8 cellular contexts compared by ENCODE assay signal in the genomic region with DNA sequence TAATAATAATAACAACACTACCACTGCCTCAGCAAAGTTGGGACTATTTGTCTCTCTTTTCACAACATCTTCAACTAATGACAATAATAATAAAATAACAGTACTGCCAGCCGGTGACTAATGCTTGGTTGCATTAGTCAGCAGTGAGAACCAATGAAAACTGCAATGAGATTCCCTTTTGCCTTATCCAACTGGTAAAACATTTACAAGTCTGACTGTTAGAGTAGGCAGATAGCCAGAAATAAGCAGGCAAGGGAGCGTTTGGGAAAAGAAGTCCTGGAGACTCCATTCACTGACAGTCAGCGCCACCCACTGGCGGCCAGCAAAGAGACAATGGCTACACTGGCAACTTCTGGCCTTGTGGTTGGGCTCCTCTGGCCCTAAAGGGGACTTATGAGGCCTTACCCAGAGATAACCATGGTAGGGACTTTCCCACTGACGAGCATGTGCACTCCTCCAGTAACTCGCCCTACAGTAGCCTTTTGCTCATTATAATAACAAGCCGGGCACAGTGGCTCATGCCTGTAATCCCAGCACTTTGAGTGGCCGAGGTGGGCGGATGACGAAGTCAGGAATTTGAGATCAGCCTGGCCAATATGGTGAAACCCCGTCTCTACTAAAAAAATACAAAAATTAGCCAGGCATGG. TPM values are rescaled to one million over a fixed set of nuclear protein-coding genes. Genes with fewer than 3 reads are reported as not detected.
DNase-seq lines count a peak whose midpoint lies in the region; ATAC-seq and TF ChIP-seq lines count a peak whose summit lies in the region.

No MANE protein-coding gene starts in this region.

- H3K9me2 ChIP-seq in DOHH2 (replicated peaks; ENCODE audit: control insufficient read depth, low read length): no peaks in the 10 kb centered on the region

- peaks cover 11% of the 10 kb centered on the region for H4K20me1 ChIP-seq in DOHH2 (ENCODE audit: control insufficient read depth, insufficient read depth, low read depth, low read length)

- no peak for TF ChIP-seq EP300 in sigmoid colon (IDR thresholded peaks at IDR 0.05)

- TF ChIP-seq CTCF in DOHH2 (IDR thresholded peaks at IDR 0.05; ENCODE audit: low read depth, low read length, poor library complexity, severe bottlenecking) (peak; percentile 83), ascending aorta (IDR thresholded peaks at IDR 0.05) (peak; percentile 60 to 66 (median 62)), sigmoid colon (IDR thresholded peaks at IDR 0.05) (peak in 3 of 4 experiments; percentile 47 to 50 (median 49))

- WGBS in sigmoid colon, 2 donors: 21 to 51% methylated on average over 11 of the region's 11 CpGs

- H3K27me3 ChIP-seq in DOHH2 (ENCODE audit: control insufficient read depth, low read length): no peaks in the 10 kb centered on the region
- no peaks in the 10 kb centered on the region for H3K27me3 ChIP-seq in ascending aorta
- no peaks in the 10 kb centered on the region for H3K27me3 ChIP-seq in sigmoid colon

- H3K27ac ChIP-seq in DOHH2 (ENCODE audit: low read depth, low read length): no peak overlapping the region
- H3K27ac ChIP-seq in ascending aorta: peak overlapping the region; percentile 62 to 76
- peak overlapping the region in 3 of 4 donors; percentile 17 to 66 (median 38) for H3K27ac ChIP-seq in sigmoid colon

- H3F3A ChIP-seq in DOHH2 (ENCODE audit: control insufficient read depth, insufficient read depth): peaks cover 2% of the 10 kb centered on the region; the same call in 1 of the 2 replicates

- H3K4me3 ChIP-seq in DOHH2 (ENCODE audit: low read length) (no peak overlapping the region), ascending aorta (no peak overlapping the region), sigmoid colon (no peak overlapping the region)

- no peak for TF ChIP-seq POLR2A in sigmoid colon (IDR thresholded peaks at IDR 0.05)

- intact Hi-C loops in ascending aorta (cut with DNase I) (loop anchor here (1.0 to 10.0 kb wide), 8 partner anchors 77 to 1185 kb away; a partner anchor contains a TSS), sigmoid colon (cut with DNase I) (loop anchor here (5.0 kb wide), 2 partner anchors 928 to 1002 kb away; a partner anchor contains a TSS)

- ATAC-seq in HG02759 (IDR thresholded peaks at IDR 0.05; ENCODE audit: unreplicated experiment): peak; percentile 26
- ATAC-seq in HG03280 (IDR thresholded peaks at IDR 0.05; ENCODE audit: unreplicated experiment): no peak
- no peak for ATAC-seq in GM19023 (IDR thresholded peaks at IDR 0.05; ENCODE audit: unreplicated experiment)

- peaks cover 7% of the 10 kb centered on the region for H3K36me3 ChIP-seq in DOHH2 (ENCODE audit: control insufficient read depth, low read length)
- H3K36me3 ChIP-seq in ascending aorta: no peaks in the 10 kb centered on the region
- no peaks in the 10 kb centered on the region for H3K36me3 ChIP-seq in sigmoid colon

- DNase-seq in NCI-H460 (ENCODE audit: extremely low read depth, low read depth): peak; percentile 81
- DNase-seq in ascending aorta (ENCODE audit: low spot score in 2 of 2): peak; percentile 59 to 88
- DNase-seq in hepatic stellate cell (ENCODE audit: low spot score): peak; percentile 84
- peak; percentile 79 for DNase-seq in sigmoid colon

- peaks cover 14% of the 10 kb centered on the region for H3K79me2 ChIP-seq in DOHH2 (ENCODE audit: control insufficient read depth, low read length)

- peaks cover 51% of the 10 kb centered on the region for H3K4me1 ChIP-seq in DOHH2 (ENCODE audit: control insufficient read depth, low read length)
- H3K4me1 ChIP-seq in ascending aorta: peaks cover 11 to 29% of the 10 kb centered on the region in 2 donors
- peaks cover 0 to 28% (median 26%) of the 10 kb centered on the region in 4 donors for H3K4me1 ChIP-seq in sigmoid colon

- H3K4me2 ChIP-seq in DOHH2 (ENCODE audit: low read length): no peak overlapping the region

- H3K9me3 ChIP-seq in DOHH2 (ENCODE audit: control insufficient read depth, insufficient read depth, low read length) (no peaks in the 10 kb centered on the region), ascending aorta (no peaks in the 10 kb centered on the region), sigmoid colon (no peaks in the 10 kb centered on the region)

RNA-seq across cellular contexts. Expression of a gene that starts 3.4 kb away (rescaled TPM):
- total RNA-seq in NCI-H460 (2014; rRNA removed; shearing (Covaris generic)): 32.5 and 48.4 TPM in 2 replicates
- 22.0 and 36.2 TPM in 2 replicates for polyA plus RNA-seq in NCI-H460 (2014; cell fraction: nucleus; rRNA removed)
- 58.5 TPM for total RNA-seq in ascending aorta
- total RNA-seq in sigmoid colon: 10 to 100 TPM; 33.5 to 46.5 (median 40.5) TPM
- 10 to 100 TPM; 49.9 to 61.9 (median 55.0) TPM for polyA plus RNA-seq in sigmoid colon

RNA-seq across cellular contexts. Expression of a gene that starts 21.2 kb away (rescaled TPM):
- not detected in 2 replicates for total RNA-seq in NCI-H460 (2014; rRNA removed; shearing (Covaris generic))
- not detected in 2 replicates for polyA plus RNA-seq in NCI-H460 (2014; cell fraction: nucleus; rRNA removed)
- total RNA-seq in ascending aorta (8.6 TPM), sigmoid colon (10 to 100 TPM in 1 of 4 donors, 1 to 10 TPM in 3; 6.6 to 10.2 (median 8.9) TPM)
- polyA plus RNA-seq in sigmoid colon: 1 to 10 TPM; 1.2 to 2.5 (median 2.3) TPM
